Comparison of ENCODE assay signal across 18 cellular contexts in genomic region chr14:103856105-103856504, GRCh38. TPM values are rescaled to one million over a fixed set of nuclear protein-coding genes. Genes with fewer than 3 reads are reported as not detected.
A peak's percentile ranks its signal among the peaks of the same experiment; 100 is the strongest.
DNase-seq lines count a peak whose midpoint lies in the region; ATAC-seq and TF ChIP-seq lines count a peak whose summit lies in the region.
"Had no signal": no experiment of that assay in that cellular context is flagged by ENCODE, and none has a peak within 500 bp of the region (broad histone marks: within the 10 kb centered on the region; RNA-seq: fewer than 3 reads in every experiment).

No MANE protein-coding gene starts in this region.

- H3K4me1 ChIP-seq in left ventricle myocardium inferior, result peaks cover 41% of the 10 kb centered on the region
- peaks cover 31% of the 10 kb centered on the region for H3K4me1 ChIP-seq in upper lobe of right lung
- H3K4me1 ChIP-seq: colonic mucosa had no signal

- H3K27me3 ChIP-seq in left ventricle myocardium inferior (ENCODE audit: low read depth) (no peaks in the 10 kb centered on the region), upper lobe of right lung (no peaks in the 10 kb centered on the region)
- H3K27me3 ChIP-seq: adrenal gland, colonic mucosa, esophagus muscularis mucosa, ovary, Peyer's patch had no signal

- H3K36me3 Mint-ChIP-seq in brain (no peaks in the 10 kb centered on the region), mesothelial cell of epicardium (no peaks in the 10 kb centered on the region)
- H3K36me3 Mint-ChIP-seq: IgD-negative memory B cell had no signal

- intact Hi-C loops in left ventricle myocardium inferior (cut with micrococcal nuclease) (no loop called here), Right ventricle myocardium superior (cut with DNase I) (no loop called here), upper lobe of right lung (cut with DNase I) (no loop called here)

- H3K4me3 ChIP-seq in left ventricle myocardium inferior (no peak overlapping the region), upper lobe of right lung (no peak overlapping the region)
- H3K4me3 ChIP-seq: adrenal gland, colonic mucosa, esophagus muscularis mucosa, ovary, Peyer's patch had no signal

- no peak for ATAC-seq in Right ventricle myocardium superior (ENCODE audit: poor library complexity)
- no peak for ATAC-seq in upper lobe of right lung
- ATAC-seq: activated T-cell treated with anti-CD3 and anti-CD28 coated beads, Interleukin-2, amount 50 U/mL, for 72 hours had no signal

- peaks cover 0 to 3% (median 0%) of the 10 kb centered on the region in 5 experiments for H3K9me3 Mint-ChIP-seq in brain
- no peaks in the 10 kb centered on the region for H3K9me3 Mint-ChIP-seq in mesothelial cell of epicardium
- H3K9me3 Mint-ChIP-seq: activated T-cell treated with anti-CD3 and anti-CD28 coated beads, Interleukin-2, amount 50 U/mL, for 72 hours; IgD-negative memory B cell had no signal

- H3K9me3 ChIP-seq in left ventricle myocardium inferior (replicated peaks), result no peaks in the 10 kb centered on the region
- H3K9me3 ChIP-seq in upper lobe of right lung, result no peaks in the 10 kb centered on the region
- H3K9me3 ChIP-seq: adrenal gland, colonic mucosa, esophagus muscularis mucosa, ovary, Peyer's patch had no signal

- H3K36me3 ChIP-seq in left ventricle myocardium inferior (no peaks in the 10 kb centered on the region), upper lobe of right lung (no peaks in the 10 kb centered on the region)
- H3K36me3 ChIP-seq: adrenal gland, colonic mucosa, esophagus muscularis mucosa, ovary, Peyer's patch had no signal

- H3K27me3 Mint-ChIP-seq in brain (peaks cover 3% of the 10 kb centered on the region), mesothelial cell of epicardium (ENCODE audit: low read depth) (no peaks in the 10 kb centered on the region)

- H3K4me3 Mint-ChIP-seq in brain, result no peak overlapping the region
- H3K4me3 Mint-ChIP-seq in mesothelial cell of epicardium, result no peak overlapping the region
- H3K4me3 Mint-ChIP-seq: activated T-cell treated with anti-CD3 and anti-CD28 coated beads, Interleukin-2, amount 50 U/mL, for 72 hours; IgD-negative memory B cell had no signal

- DNase-seq in left ventricle myocardium inferior, result no peak
- no peak for DNase-seq in Right ventricle myocardium superior
- no peak for DNase-seq in mesothelial cell of epicardium (ENCODE audit: low spot score in 2 of 2, unreplicated experiment in 2 of 2)
- no peak for DNase-seq in upper lobe of right lung
- no peak for DNase-seq in NOMO-1 treated with DMSO at 0.1 percent for 48 hours (lab: John Stamatoyannopoulos, UW; ENCODE audit: unreplicated experiment)
- DNase-seq in inferior parietal cortex (ENCODE audit: extremely low spot score), result no peak
- DNase-seq in kidney tubule cell (ENCODE audit: low spot score), result no peak
- DNase-seq: activated T-cell treated with anti-CD3 and anti-CD28 coated beads, Interleukin-2, amount 50 U/mL, for 72 hours; adrenal gland; colonic mucosa; hippocampal formation; mesenchymal stem cell; stimulated activated CD4-positive, alpha-beta T cell treated with anti-CD3 and anti-CD28 coated beads, Interleukin-12 subunit alpha, Interleukin-12 subunit beta, amount 100 ng/mL, for 4 hours had no signal

- H3K27ac Mint-ChIP-seq in brain, result peak overlapping the region; percentile 4 to 89 (median 67)
- H3K27ac Mint-ChIP-seq in mesothelial cell of epicardium, result peak overlapping the region; percentile 91
- H3K27ac Mint-ChIP-seq: activated T-cell treated with anti-CD3 and anti-CD28 coated beads, Interleukin-2, amount 50 U/mL, for 72 hours had no signal

- H3K4me1 Mint-ChIP-seq in brain (peaks cover 29% of the 10 kb centered on the region), mesothelial cell of epicardium (peaks cover 34% of the 10 kb centered on the region)
- H3K4me1 Mint-ChIP-seq: IgD-negative memory B cell had no signal

- H3K27ac ChIP-seq in left ventricle myocardium inferior (replicated peaks), result peak overlapping the region; percentile 60
- peak overlapping the region; percentile 68 for H3K27ac ChIP-seq in upper lobe of right lung
- H3K27ac ChIP-seq: colonic mucosa, ovary had no signal

- no peak for TF ChIP-seq CTCF in left ventricle myocardium inferior (IDR thresholded peaks at IDR 0.05; ENCODE audit: borderline replicate concordance)
- TF ChIP-seq CTCF in brain (conservative IDR thresholded peaks at IDR 0.05), result no peak
- TF ChIP-seq CTCF in mesothelial cell of epicardium (IDR thresholded peaks at IDR 0.05; ENCODE audit: unreplicated experiment), result no peak
- no peak for TF ChIP-seq CTCF in upper lobe of right lung (IDR thresholded peaks at IDR 0.05)

RNA-seq across cellular contexts. Expression of gene PPP1R13B, which starts 8.7 kb away (rescaled TPM):
- total RNA-seq in left ventricle myocardium inferior (104 TPM), Right ventricle myocardium superior (107 TPM), mesothelial cell of epicardium (44.5 to 53.0 TPM (median 49.1 TPM) in 3 replicates), upper lobe of right lung (78.5 TPM)
- 22.2 TPM for polyA plus RNA-seq in brain (ENCODE audit: insufficient read depth, low read depth, low replicate concordance)
